8 cellular contexts compared by ENCODE assay signal in genomic region chr1:40784141-40784770, GRCh38. TPM values are rescaled to one million over a fixed set of nuclear protein-coding genes. Genes with fewer than 3 reads are reported as not detected.
DNase-seq lines count a peak whose midpoint lies in the region; ATAC-seq and TF ChIP-seq lines count a peak whose summit lies in the region.

No MANE protein-coding gene starts in this region.

- H4K20me1 ChIP-seq in hepatocyte (ENCODE audit: insufficient read depth, poor library complexity, severe bottlenecking), result no peaks in the 10 kb centered on the region

- H3K36me3 Mint-ChIP-seq in activated CD4-positive, alpha-beta memory T cell treated with anti-CD3 and anti-CD28 coated beads, Interleukin-2, amount 10 ng/mL, durations not matched to agents 7 days and 5 days (ENCODE audit: low read depth), result peaks cover 3% of the 10 kb centered on the region

- peak; percentile 5 for ATAC-seq in stimulated activated naive CD8-positive, alpha-beta T cell treated with anti-CD3 and anti-CD28 coated beads, Interleukin-15, amount 100 ng/mL, for 72 hours
- ATAC-seq in HG02678 (IDR thresholded peaks at IDR 0.05; ENCODE audit: unreplicated experiment), result no peak
- no peak for ATAC-seq in HG02885 (IDR thresholded peaks at IDR 0.05; ENCODE audit: poor library complexity, unreplicated experiment)

- no peak for TF ChIP-seq CTCF in hepatocyte (IDR thresholded peaks at IDR 0.05; ENCODE audit: poor library complexity)

- 48% methylated on average over 20 of the region's 63 CpGs for whole genome bisulfite sequencing in hepatocyte (ENCODE audit: low lambda C conversion rate, missing lambda C conversion rate)

- POLR2A ChIA-PET in activated CD4-positive, alpha-beta memory T cell treated with anti-CD3 and anti-CD28 coated beads, Interleukin-2, amount 10 ng/mL, durations not matched to agents 7 days and 5 days (lab: Charles Lee), result no interaction called here

- H3K27ac ChIP-seq in hepatocyte, result no peak overlapping the region

- H2AFZ ChIP-seq in hepatocyte, result no peak overlapping the region

- H3K79me2 ChIP-seq in hepatocyte, result no peaks in the 10 kb centered on the region

- peaks cover 29% of the 10 kb centered on the region for H3K27me3 ChIP-seq in hepatocyte

- peaks cover 8% of the 10 kb centered on the region for H3K4me1 Mint-ChIP-seq in activated CD4-positive, alpha-beta memory T cell treated with anti-CD3 and anti-CD28 coated beads, Interleukin-2, amount 10 ng/mL, durations not matched to agents 7 days and 5 days
- peaks cover 29% of the 10 kb centered on the region for H3K4me1 Mint-ChIP-seq in stimulated activated naive CD8-positive, alpha-beta T cell treated with anti-CD3 and anti-CD28 coated beads, Interleukin-15, amount 100 ng/mL, for 72 hours

- H3K36me3 ChIP-seq in hepatocyte (replicated peaks; ENCODE audit: insufficient read depth, low read depth), result no peaks in the 10 kb centered on the region

- peaks cover 13% of the 10 kb centered on the region for H3K4me1 ChIP-seq in hepatocyte (ENCODE audit: insufficient read depth)

- H3K27me3 Mint-ChIP-seq in activated CD4-positive, alpha-beta memory T cell treated with anti-CD3 and anti-CD28 coated beads, Interleukin-2, amount 10 ng/mL, durations not matched to agents 7 days and 5 days, result peaks cover 37% of the 10 kb centered on the region
- peaks cover 42% of the 10 kb centered on the region for H3K27me3 Mint-ChIP-seq in stimulated activated naive CD8-positive, alpha-beta T cell treated with anti-CD3 and anti-CD28 coated beads, Interleukin-15, amount 100 ng/mL, for 72 hours

- H3K4me2 ChIP-seq in hepatocyte, result peak overlapping the region; percentile 83

- DNase-seq in NCI-H345 (lab: John Stamatoyannopoulos, UW) (peak; percentile 7), NCI-H345 treated with DMSO at 0.1 percent for 48 hours (lab: John Stamatoyannopoulos, UW; ENCODE audit: unreplicated experiment) (no peak), hepatocyte (ENCODE audit: low spot score) (peak; percentile 42), NCI-H1105 treated with DMSO at 0.1 percent for 48 hours (lab: John Stamatoyannopoulos, UW) (no peak)
- DNase-seq in activated CD4-positive, alpha-beta memory T cell treated with anti-CD3 and anti-CD28 coated beads, Interleukin-2, amount 10 ng/mL, durations not matched to agents 7 days and 5 days, result no peak
- DNase-seq in stimulated activated naive CD8-positive, alpha-beta T cell treated with anti-CD3 and anti-CD28 coated beads, Interleukin-15, amount 100 ng/mL, for 72 hours, result no peak

- H3K27ac Mint-ChIP-seq in activated CD4-positive, alpha-beta memory T cell treated with anti-CD3 and anti-CD28 coated beads, Interleukin-2, amount 10 ng/mL, durations not matched to agents 7 days and 5 days, result no peak overlapping the region
- peak overlapping the region; percentile 79 to 89 for H3K27ac Mint-ChIP-seq in stimulated activated naive CD8-positive, alpha-beta T cell treated with anti-CD3 and anti-CD28 coated beads, Interleukin-15, amount 100 ng/mL, for 72 hours

- peak overlapping the region; percentile 39 for H3K4me3 Mint-ChIP-seq in activated CD4-positive, alpha-beta memory T cell treated with anti-CD3 and anti-CD28 coated beads, Interleukin-2, amount 10 ng/mL, durations not matched to agents 7 days and 5 days
- peak overlapping the region; percentile 67 to 72 for H3K4me3 Mint-ChIP-seq in stimulated activated naive CD8-positive, alpha-beta T cell treated with anti-CD3 and anti-CD28 coated beads, Interleukin-15, amount 100 ng/mL, for 72 hours

- CTCF ChIA-PET in activated CD4-positive, alpha-beta memory T cell treated with anti-CD3 and anti-CD28 coated beads, Interleukin-2, amount 10 ng/mL, durations not matched to agents 7 days and 5 days (lab: Charles Lee), result no interaction called here

- no peaks in the 10 kb centered on the region for H3K9me3 ChIP-seq in hepatocyte (ENCODE audit: low read depth)

- H3K9me2 ChIP-seq in hepatocyte (replicated peaks; ENCODE audit: insufficient read depth), result no peaks in the 10 kb centered on the region

- H3K9me3 Mint-ChIP-seq in activated CD4-positive, alpha-beta memory T cell treated with anti-CD3 and anti-CD28 coated beads, Interleukin-2, amount 10 ng/mL, durations not matched to agents 7 days and 5 days, result no peaks in the 10 kb centered on the region
- H3K9me3 Mint-ChIP-seq in stimulated activated naive CD8-positive, alpha-beta T cell treated with anti-CD3 and anti-CD28 coated beads, Interleukin-15, amount 100 ng/mL, for 72 hours, result no peaks in the 10 kb centered on the region

- no peak overlapping the region for H3K4me3 ChIP-seq in hepatocyte

RNA-seq across cellular contexts. Expression of gene KCNQ4, which starts 0.7 kb away (rescaled TPM):
- under 1 TPM; 0.45 to 0.60 TPM for total RNA-seq in activated CD4-positive, alpha-beta memory T cell treated with anti-CD3 and anti-CD28 coated beads, Interleukin-2, amount 10 ng/mL, durations not matched to agents 7 days and 5 days
- total RNA-seq in hepatocyte, result not detected in 2 replicates
- not detected in 2 replicates for polyA plus RNA-seq in hepatocyte

Comparison
In these comparisons a context has a peak if more than half of its experiments do, and no peak if none do; other contexts are left out.
1. DNase-seq: peak in NCI-H345 (single experiment) and hepatocyte (single experiment); none in NCI-H345 treated with DMSO at 0.1 percent for 48 hours (single experiment), activated CD4-positive, alpha-beta memory T cell treated with anti-CD3 and anti-CD28 coated beads, Interleukin-2, amount 10 ng/mL, durations not matched to agents 7 days and 5 days (single experiment), stimulated activated naive CD8-positive, alpha-beta T cell treated with anti-CD3 and anti-CD28 coated beads, Interleukin-15, amount 100 ng/mL, for 72 hours (0 of 2) and NCI-H1105 treated with DMSO at 0.1 percent for 48 hours (single experiment).